8 cellular contexts compared by ENCODE assay signal in genomic region chr1:150549496-150550221, GRCh38. TPM values are rescaled to one million over a fixed set of nuclear protein-coding genes. Genes with fewer than 3 reads are reported as not detected.
A peak's percentile ranks its signal among the peaks of the same experiment; 100 is the strongest.
DNase-seq lines count a peak whose midpoint lies in the region; TF ChIP-seq lines count a peak whose summit lies in the region.

No MANE protein-coding gene starts in this region.

- H3K9me3 Mint-ChIP-seq in Calu3 (ENCODE audit: low read depth, unreplicated experiment), result no peaks in the 10 kb centered on the region
- peaks cover 3% of the 10 kb centered on the region for H3K9me3 Mint-ChIP-seq in glutamatergic neuron (ENCODE audit: unreplicated experiment)

- H3K4me3 Mint-ChIP-seq in Calu3 (ENCODE audit: low read depth, unreplicated experiment), result peak overlapping the region; percentile 75
- peak overlapping the region; percentile 74 for H3K4me3 Mint-ChIP-seq in glutamatergic neuron (ENCODE audit: unreplicated experiment)

- DNase-seq in Calu3 (no peak), glutamatergic neuron (peak; percentile 17), SKM-1 (lab: John Stamatoyannopoulos, UW; ENCODE audit: unreplicated experiment) (no peak), superior temporal gyrus (ENCODE audit: extremely low spot score) (no peak), CD1c-positive myeloid dendritic cell (ENCODE audit: extremely low spot score) (no peak)
- no peak for DNase-seq in activated CD4-positive, alpha-beta T cell treated with anti-CD3 and anti-CD28 coated beads, Interleukin-2, amount 50 U/mL, for 1 hour

- H2AFZ ChIP-seq in parathyroid adenoma, result peak overlapping the region; percentile 53

- H3K4me3 ChIP-seq in WI38 (ENCODE audit: low read depth, low read length), result peak overlapping the region; percentile 63
- no peak overlapping the region for H3K4me3 ChIP-seq in parathyroid adenoma (ENCODE audit: low read depth, low read length)

- peaks cover 22% of the 10 kb centered on the region for H3K4me1 Mint-ChIP-seq in Calu3 (ENCODE audit: low read depth, unreplicated experiment)
- no peaks in the 10 kb centered on the region for H3K4me1 Mint-ChIP-seq in glutamatergic neuron (ENCODE audit: low read depth, unreplicated experiment)

- no peaks in the 10 kb centered on the region for H3K79me2 ChIP-seq in parathyroid adenoma

- no peak overlapping the region for H3K27ac ChIP-seq in parathyroid adenoma

- intact Hi-C loops in Calu3 (cut with micrococcal nuclease; ENCODE audit: unreplicated experiment), result loop anchor here (5.0 kb wide), 2 partner anchors 62 to 87 kb away; partner anchors contain the start of gene TARS2

- no peaks in the 10 kb centered on the region for H3K4me1 ChIP-seq in parathyroid adenoma

- CTCF ChIA-PET in Calu3 (lab: Charles Lee), result interaction anchor here (0.5 to 0.6 kb wide), 2 partner anchors 62 to 466 kb away, joined by 4 to 6 read pairs; no protein-coding TSS in a partner anchor

- BruUV-seq in Calu3 (replicated peaks; lab: Mats Ljungman, UMichigan), result no TSS peak

- TF ChIP-seq CTCF in Calu3 (IDR thresholded peaks at IDR 0.05; ENCODE audit: unreplicated experiment), result no peak
- TF ChIP-seq CTCF in WI38 (IDR thresholded peaks at IDR 0.05; ENCODE audit: low read depth, low read length), result 0 out of 2 replicates have a peak, but pooled peaks have one; percentile 22
- no peak for TF ChIP-seq CTCF in glutamatergic neuron (IDR thresholded peaks at IDR 0.05; ENCODE audit: partially characterized antibody, unreplicated experiment)
- no peak for TF ChIP-seq CTCF in parathyroid adenoma (IDR thresholded peaks at IDR 0.05)

- H3K36me3 Mint-ChIP-seq in Calu3 (ENCODE audit: insufficient read depth, unreplicated experiment) (peaks cover 72% of the 10 kb centered on the region), glutamatergic neuron (ENCODE audit: unreplicated experiment) (no peaks in the 10 kb centered on the region)

- H3K27me3 Mint-ChIP-seq in Calu3 (ENCODE audit: unreplicated experiment) (peaks cover 14% of the 10 kb centered on the region), glutamatergic neuron (ENCODE audit: unreplicated experiment) (peaks cover 10% of the 10 kb centered on the region)

- peak overlapping the region; percentile 73 for H3K4me2 ChIP-seq in parathyroid adenoma (ENCODE audit: low read length)

- H3K9me3 ChIP-seq in parathyroid adenoma (ENCODE audit: control insufficient read depth, low read length), result no peaks in the 10 kb centered on the region

- no peak overlapping the region for H3K9ac ChIP-seq in parathyroid adenoma

- H3K27ac Mint-ChIP-seq in Calu3 (ENCODE audit: unreplicated experiment) (peak overlapping the region; percentile 67), glutamatergic neuron (ENCODE audit: unreplicated experiment) (no peak overlapping the region)

- no peaks in the 10 kb centered on the region for H3K36me3 ChIP-seq in parathyroid adenoma (ENCODE audit: control insufficient read depth, insufficient read depth, low read length)

- H3K27me3 ChIP-seq in parathyroid adenoma (ENCODE audit: control insufficient read depth, insufficient read depth, low read length), result no peaks in the 10 kb centered on the region

RNA-seq across cellular contexts. Expression of gene ADAMTSL4, which starts 0.5 kb away (rescaled TPM):
- total RNA-seq in Calu3 (2022) (1.9 and 2.7 TPM in 2 replicates), glutamatergic neuron (ENCODE audit: unreplicated experiment) (0.25 TPM)

RNA-seq across cellular contexts. Expression of gene MCL1, which starts 29.8 kb away (rescaled TPM):
- 261 and 262 TPM in 2 replicates for total RNA-seq in Calu3 (2022)
- 154 TPM for total RNA-seq in glutamatergic neuron (ENCODE audit: unreplicated experiment)

RNA-seq across cellular contexts. Expression of gene FALEC, which starts 34.1 kb away (rescaled TPM):
- total RNA-seq in Calu3 (2022), result 0.71 TPM in 1 of 2 replicates, not detected in the other
- total RNA-seq in glutamatergic neuron (ENCODE audit: unreplicated experiment), result not detected

RNA-seq across cellular contexts. Expression of gene ECM1, which starts 41.8 kb away (rescaled TPM):
- total RNA-seq in Calu3 (2022) (1.6 and 2.8 TPM in 2 replicates), glutamatergic neuron (ENCODE audit: unreplicated experiment) (2.8 TPM)
